Comparison of ENCODE assay signal across 8 cellular contexts in genomic region chr7:47600199-47601118, GRCh38. TPM values are rescaled to one million over a fixed set of nuclear protein-coding genes. Genes with fewer than 3 reads are reported as not detected.
A peak's percentile ranks its signal among the peaks of the same experiment; 100 is the strongest.
DNase-seq lines count a peak whose midpoint lies in the region; ATAC-seq, FAIRE-seq and TF ChIP-seq lines count a peak whose summit lies in the region.

No MANE protein-coding gene starts in this region.

- peak overlapping the region in 3 of 5 experiments; percentile 23 to 52 (median 30) for H3K27ac Mint-ChIP-seq in brain

- no peak overlapping the region for H2BK5ac ChIP-seq in trophoblast cell (ENCODE audit: low read depth, low read length, poor library complexity)

- H3K9me3 Mint-ChIP-seq in brain: peaks cover 27 to 50% (median 37%) of the 10 kb centered on the region in 5 experiments

- H2BK120ac ChIP-seq in trophoblast cell (ENCODE audit: insufficient read depth, low read length, poor library complexity): peak overlapping the region; percentile 41

- ATAC-seq in GM19324 (IDR thresholded peaks at IDR 0.05; ENCODE audit: low FRiP score, unreplicated experiment): peak; percentile 43

- FAIRE-seq in GM19239 (lab: Jason Lieb, UNC): no peak

- H3K36me3 ChIP-seq in trophoblast cell (ENCODE audit: control insufficient read depth in 1 of 2, insufficient read depth in 2 of 2, low read length in 2 of 2): peaks cover 0 to 4% of the 10 kb centered on the region in 2 experiments

- H3K14ac ChIP-seq in trophoblast cell (ENCODE audit: low read length): peak overlapping the region; percentile 11

- no peaks in the 10 kb centered on the region for H3K79me2 ChIP-seq in trophoblast cell (ENCODE audit: control insufficient read depth, insufficient read depth, low read length, poor library complexity)

- no peak overlapping the region for H3K4me3 Mint-ChIP-seq in brain

- TF ChIP-seq CTCF in brain (conservative IDR thresholded peaks at IDR 0.05): no peak

- WGBS in trophoblast cell (ENCODE audit: extremely low coverage, insufficient coverage, insufficient read length): no CpG with 5 or more reads among the region's 15 CpGs

- no peak overlapping the region for H3K18ac ChIP-seq in trophoblast cell (ENCODE audit: low read length)

- peak overlapping the region; percentile 18 for H2AK5ac ChIP-seq in trophoblast cell (ENCODE audit: low read length)

- H3K27me3 ChIP-seq in trophoblast cell (ENCODE audit: insufficient read depth, low read length): no peaks in the 10 kb centered on the region

- H2BK12ac ChIP-seq in trophoblast cell (ENCODE audit: low read length): peak overlapping the region; percentile 1

- no peak overlapping the region for H4K8ac ChIP-seq in trophoblast cell (ENCODE audit: low read depth, low read length)

- H3K4me3 ChIP-seq in trophoblast cell (ENCODE audit: low read depth, low read length): no peak overlapping the region

- no peak overlapping the region for H4K12ac ChIP-seq in trophoblast cell (ENCODE audit: low read depth, low read length)

- no peak overlapping the region for H3K4ac ChIP-seq in trophoblast cell (ENCODE audit: low read depth, low read length)

- no peak overlapping the region for H3K23ac ChIP-seq in trophoblast cell (ENCODE audit: low read length)

- H3K4me1 Mint-ChIP-seq in brain: peaks cover 15% of the 10 kb centered on the region

- H2AFZ ChIP-seq in trophoblast cell (ENCODE audit: insufficient read depth, low read length, poor library complexity): no peak overlapping the region

- peaks cover 6% of the 10 kb centered on the region for H3K79me1 ChIP-seq in trophoblast cell (ENCODE audit: low read length)

- H3K9ac ChIP-seq in trophoblast cell (ENCODE audit: low read length): no peak overlapping the region

- peaks cover 19% of the 10 kb centered on the region for H3K9me3 ChIP-seq in trophoblast cell (ENCODE audit: insufficient read depth, low read depth, low read length)

- H3K27ac ChIP-seq in trophoblast cell (ENCODE audit: low read depth, low read length): no peak overlapping the region

- H3K27me3 Mint-ChIP-seq in brain: peaks cover 6% of the 10 kb centered on the region

- H3K4me1 ChIP-seq in trophoblast cell (ENCODE audit: control insufficient read depth in 1 of 2, insufficient read depth in 2 of 2, low read length in 2 of 2): peaks cover 4 to 11% of the 10 kb centered on the region in 2 experiments

- no peak overlapping the region for H3K4me2 ChIP-seq in trophoblast cell (ENCODE audit: low read length)

- H4K91ac ChIP-seq in trophoblast cell (ENCODE audit: low read depth, low read length): no peak overlapping the region

- DNase-seq in HPDE6-E6E7 (ENCODE audit: extremely low spot score) (peak; percentile 60), trophoblast cell (peak; percentile 29 to 65), islet precursor cell (no peak), GM19239 (ENCODE audit: insufficient read length, low spot score) (no peak)
- DNase-seq in stimulated activated CD4-positive, alpha-beta T cell treated with anti-CD3 and anti-CD28 coated beads, Interleukin-15, amount 100 ng/mL, for 24 hours: no peak
- no peak for DNase-seq in stimulated activated CD4-positive, alpha-beta T cell treated with anti-CD3 and anti-CD28 coated beads, Interleukin-2, amount 100 ng/mL, for 24 hours

- peaks cover 11% of the 10 kb centered on the region for H3K36me3 Mint-ChIP-seq in brain

RNA-seq across cellular contexts. Expression of gene TNS3, which starts 18.5 kb away (rescaled TPM):
- polyA plus RNA-seq in brain (ENCODE audit: insufficient read depth, low read depth, low replicate concordance): 28.1 TPM
- polyA plus RNA-seq in trophoblast cell (2013): 85.9 and 86.5 TPM in 2 replicates

Comparison
In these comparisons a context has a peak if more than half of its experiments do, and no peak if none do; other contexts are left out.
1. DNase-seq: peak in HPDE6-E6E7 (single experiment) and trophoblast cell (2 of 2); none in stimulated activated CD4-positive, alpha-beta T cell treated with anti-CD3 and anti-CD28 coated beads, Interleukin-15, amount 100 ng/mL, for 24 hours (single experiment), islet precursor cell (single experiment), GM19239 (single experiment) and stimulated activated CD4-positive, alpha-beta T cell treated with anti-CD3 and anti-CD28 coated beads, Interleukin-2, amount 100 ng/mL, for 24 hours (0 of 2).